ENCODE assay signal across 23 cellular contexts in the genomic region with DNA sequence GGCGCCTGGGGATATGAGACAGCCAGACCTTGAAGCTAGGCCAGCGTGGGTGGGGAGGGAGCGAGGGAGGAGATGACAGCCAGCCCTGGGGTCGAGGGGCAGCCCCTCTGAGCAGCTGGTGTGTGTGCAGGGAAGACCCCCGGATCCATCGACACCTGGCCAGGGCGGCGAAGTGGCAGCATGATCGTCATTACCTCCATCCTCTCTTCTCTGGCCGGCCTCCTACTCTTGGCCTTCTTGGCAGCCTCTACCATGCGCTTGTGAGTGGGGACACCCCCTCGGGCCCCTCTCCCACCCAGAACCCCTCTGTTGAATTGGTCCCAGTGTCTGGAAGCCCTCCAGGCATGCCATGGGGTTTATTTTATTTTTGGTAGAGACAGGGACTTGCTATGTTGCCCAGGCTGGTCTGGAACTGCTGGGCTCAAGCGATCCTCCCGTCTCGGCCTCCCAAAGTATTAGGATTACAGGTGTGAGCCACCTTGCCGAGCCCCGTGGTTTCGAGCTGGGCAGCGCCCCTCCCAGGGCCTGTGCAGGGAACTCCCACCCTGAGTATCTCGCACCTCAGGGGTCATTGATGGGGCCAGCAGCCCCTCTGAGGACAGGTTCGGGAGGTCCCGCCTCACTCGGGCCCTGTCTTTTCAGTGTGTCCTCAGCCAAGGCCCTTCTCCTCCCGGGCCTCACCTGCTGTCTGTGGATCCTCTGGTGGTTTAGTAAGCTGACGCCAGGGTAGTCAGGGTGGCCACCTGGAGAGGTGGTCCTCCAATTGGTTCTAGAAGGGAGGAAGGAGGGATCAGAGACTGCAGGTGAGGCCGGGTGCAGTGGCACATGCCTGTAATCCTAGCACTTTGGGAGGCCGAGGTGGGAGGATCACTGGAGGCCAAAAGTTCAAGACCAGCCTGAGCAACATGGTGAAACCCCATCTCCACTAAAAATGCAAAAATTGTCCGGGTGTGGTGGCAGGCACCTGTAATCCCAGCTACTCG. TPM values are rescaled to one million over a fixed set of nuclear protein-coding genes. Genes with fewer than 3 reads are reported as not detected.
DNase-seq lines count a peak whose midpoint lies in the region; ATAC-seq and TF ChIP-seq lines count a peak whose summit lies in the region.
"Had no signal": no experiment of that assay in that cellular context is flagged by ENCODE, and none has a peak within 500 bp of the region (broad histone marks: within the 10 kb centered on the region; RNA-seq: fewer than 3 reads in every experiment).

No MANE protein-coding gene starts in this region.

- H3K4me3 ChIP-seq in left ventricle myocardium inferior (no peak overlapping the region), neural progenitor cell (no peak overlapping the region), aorta (ENCODE audit: low read length in 2 of 2) (no peak overlapping the region)
- H3K4me3 ChIP-seq: suprapubic skin had no signal

- no peak overlapping the region for H3K4me3 Mint-ChIP-seq in activated T-helper 2 cell treated with anti-CD3 and anti-CD28 coated beads, Interferon-gamma antibody, Interleukin-2, Interleukin-4, amounts not matched to agents 10 μg/mL and 5 μg/mL and 100 μg/mL, durations not matched to agents 14 hours and 24 hours and 36 hours (ENCODE audit: low read depth)
- H3K4me3 Mint-ChIP-seq in neural progenitor cell, result no peak overlapping the region
- H3K4me3 Mint-ChIP-seq: activated naive CD8-positive, alpha-beta T cell treated with anti-CD3 and anti-CD28 coated beads, Interleukin-2, amount 10 ng/mL, durations not matched to agents 7 days and 5 days; CD4-positive, alpha-beta T cell had no signal

- H3F3A ChIP-seq in neural progenitor cell (ENCODE audit: low read depth), result no peaks in the 10 kb centered on the region

- H3K27ac ChIP-seq in left ventricle myocardium inferior (replicated peaks) (no peak overlapping the region), neural progenitor cell (no peak overlapping the region), aorta (ENCODE audit: low read depth in 1 of 2, low read length in 2 of 2) (no peak overlapping the region)
- H3K27ac ChIP-seq: suprapubic skin had no signal

- H3K4me1 Mint-ChIP-seq in activated T-helper 2 cell treated with anti-CD3 and anti-CD28 coated beads, Interferon-gamma antibody, Interleukin-2, Interleukin-4, amounts not matched to agents 10 μg/mL and 5 μg/mL and 100 μg/mL, durations not matched to agents 14 hours and 24 hours and 36 hours (ENCODE audit: low read depth), result no peaks in the 10 kb centered on the region
- H3K4me1 Mint-ChIP-seq in neural progenitor cell, result peaks cover 10% of the 10 kb centered on the region

- no peak overlapping the region for H2AFZ ChIP-seq in neural progenitor cell (replicated peaks)

- DNase-seq in left cardiac atrium, result peak; percentile 19
- no peak for DNase-seq in left ventricle myocardium inferior
- peak; percentile 5 for DNase-seq in activated T-helper 2 cell treated with anti-CD3 and anti-CD28 coated beads, Interferon-gamma antibody, Interleukin-2, Interleukin-4, amounts not matched to agents 10 μg/mL and 5 μg/mL and 100 μg/mL, durations not matched to agents 14 hours and 24 hours and 36 hours (ENCODE audit: low spot score)
- DNase-seq in neural progenitor cell (ENCODE audit: low spot score), result peak; percentile 1
- DNase-seq in aorta, result peak; percentile 35 to 69
- DNase-seq in A172 (ENCODE audit: low spot score), result no peak
- DNase-seq in stimulated activated naive CD8-positive, alpha-beta T cell treated with anti-CD3 and anti-CD28 coated beads, Interleukin-15, Interleukin-2, amounts not matched to agents 100 U/mL and 50 U/mL, for 24 hours, result no peak
- DNase-seq in NCI-H345 (lab: John Stamatoyannopoulos, UW), result no peak
- DNase-seq: activated CD4-positive, alpha-beta T cell treated with anti-CD3 and anti-CD28 coated beads for 1 hour; activated naive CD8-positive, alpha-beta T cell treated with anti-CD3 and anti-CD28 coated beads, Interleukin-2, amount 10 ng/mL, durations not matched to agents 7 days and 5 days; DMS153; GF-D8; GOT3; Kasumi-1; NCI-H1092 treated with DMSO at 0.1 percent for 48 hours; NCI-H2081; occipital lobe; SW 1271 had no signal

- TF ChIP-seq CTCF in left ventricle myocardium inferior (IDR thresholded peaks at IDR 0.05; ENCODE audit: borderline replicate concordance), result no peak
- TF ChIP-seq CTCF in neural progenitor cell (IDR thresholded peaks at IDR 0.05), result no peak

- no peak for ATAC-seq in left cardiac atrium
- ATAC-seq in aorta (ENCODE audit: low FRiP score), result no peak
- no peak for ATAC-seq in stimulated activated naive CD8-positive, alpha-beta T cell treated with anti-CD3 and anti-CD28 coated beads, Interleukin-15, Interleukin-2, amounts not matched to agents 100 U/mL and 50 U/mL, for 24 hours
- ATAC-seq: left lobe of liver had no signal

- H3K27me3 Mint-ChIP-seq in activated T-helper 2 cell treated with anti-CD3 and anti-CD28 coated beads, Interferon-gamma antibody, Interleukin-2, Interleukin-4, amounts not matched to agents 10 μg/mL and 5 μg/mL and 100 μg/mL, durations not matched to agents 14 hours and 24 hours and 36 hours (ENCODE audit: low read depth), result no peaks in the 10 kb centered on the region
- H3K27me3 Mint-ChIP-seq in neural progenitor cell (ENCODE audit: insufficient read depth, low read depth), result no peaks in the 10 kb centered on the region
- H3K27me3 Mint-ChIP-seq: activated naive CD8-positive, alpha-beta T cell treated with anti-CD3 and anti-CD28 coated beads, Interleukin-2, amount 10 ng/mL, durations not matched to agents 7 days and 5 days; CD4-positive, alpha-beta T cell had no signal

- H3K27me3 ChIP-seq in left ventricle myocardium inferior (ENCODE audit: low read depth) (no peaks in the 10 kb centered on the region), neural progenitor cell (no peaks in the 10 kb centered on the region), aorta (ENCODE audit: control insufficient read depth in 1 of 2, insufficient read depth in 2 of 2, low read length in 1 of 2) (no peaks in the 10 kb centered on the region)
- H3K27me3 ChIP-seq: suprapubic skin had no signal

- H4K20me1 ChIP-seq in neural progenitor cell (ENCODE audit: low read depth), result no peaks in the 10 kb centered on the region

- 86 to 87% methylated on average over 28 to 29 of the region's 29 CpGs for WGBS in aorta, 2 donors

- no peaks in the 10 kb centered on the region for H3K36me3 Mint-ChIP-seq in activated T-helper 2 cell treated with anti-CD3 and anti-CD28 coated beads, Interferon-gamma antibody, Interleukin-2, Interleukin-4, amounts not matched to agents 10 μg/mL and 5 μg/mL and 100 μg/mL, durations not matched to agents 14 hours and 24 hours and 36 hours (ENCODE audit: low read depth)
- no peaks in the 10 kb centered on the region for H3K36me3 Mint-ChIP-seq in neural progenitor cell
- H3K36me3 Mint-ChIP-seq: activated naive CD8-positive, alpha-beta T cell treated with anti-CD3 and anti-CD28 coated beads, Interleukin-2, amount 10 ng/mL, durations not matched to agents 7 days and 5 days had no signal

- no peaks in the 10 kb centered on the region for H3K9me3 ChIP-seq in left ventricle myocardium inferior (replicated peaks)
- no peaks in the 10 kb centered on the region for H3K9me3 ChIP-seq in neural progenitor cell (ENCODE audit: low read depth)
- no peaks in the 10 kb centered on the region for H3K9me3 ChIP-seq in aorta (ENCODE audit: control insufficient read depth, low read length)
- H3K9me3 ChIP-seq: suprapubic skin had no signal

- H3K9me3 Mint-ChIP-seq in activated T-helper 2 cell treated with anti-CD3 and anti-CD28 coated beads, Interferon-gamma antibody, Interleukin-2, Interleukin-4, amounts not matched to agents 10 μg/mL and 5 μg/mL and 100 μg/mL, durations not matched to agents 14 hours and 24 hours and 36 hours, result no peaks in the 10 kb centered on the region
- H3K9me3 Mint-ChIP-seq in neural progenitor cell, result no peaks in the 10 kb centered on the region
- H3K9me3 Mint-ChIP-seq: activated naive CD8-positive, alpha-beta T cell treated with anti-CD3 and anti-CD28 coated beads, Interleukin-2, amount 10 ng/mL, durations not matched to agents 7 days and 5 days; CD4-positive, alpha-beta T cell had no signal

- intact Hi-C loops in left cardiac atrium (cut with DNase I), result no loop called here
- intact Hi-C loops in left ventricle myocardium inferior (cut with micrococcal nuclease), result no loop called here
- intact Hi-C loops in activated T-helper 2 cell treated with anti-CD3 and anti-CD28 coated beads, Interferon-gamma antibody, Interleukin-2, Interleukin-4, amounts not matched to agents 10 μg/mL and 5 μg/mL and 100 μg/mL, durations not matched to agents 14 hours and 24 hours and 36 hours (cut with micrococcal nuclease), result no loop called here
- intact Hi-C loops in aorta (cut with DNase I), result no loop called here

- no peaks in the 10 kb centered on the region for H3K79me2 ChIP-seq in neural progenitor cell (ENCODE audit: low read depth)

- H3K4me1 ChIP-seq in left ventricle myocardium inferior, result peaks cover 16% of the 10 kb centered on the region
- peaks cover 11% of the 10 kb centered on the region for H3K4me1 ChIP-seq in neural progenitor cell
- H3K4me1 ChIP-seq in aorta (ENCODE audit: control insufficient read depth in 1 of 2, insufficient read depth in 2 of 2, low read length in 2 of 2), result no peaks in the 10 kb centered on the region

- H3K4me2 ChIP-seq in neural progenitor cell, result no peak overlapping the region

- H3K27ac Mint-ChIP-seq in activated T-helper 2 cell treated with anti-CD3 and anti-CD28 coated beads, Interferon-gamma antibody, Interleukin-2, Interleukin-4, amounts not matched to agents 10 μg/mL and 5 μg/mL and 100 μg/mL, durations not matched to agents 14 hours and 24 hours and 36 hours, result no peak overlapping the region
- H3K27ac Mint-ChIP-seq in neural progenitor cell, result no peak overlapping the region
- H3K27ac Mint-ChIP-seq: activated naive CD8-positive, alpha-beta T cell treated with anti-CD3 and anti-CD28 coated beads, Interleukin-2, amount 10 ng/mL, durations not matched to agents 7 days and 5 days; CD4-positive, alpha-beta T cell had no signal

- H3K9ac ChIP-seq in neural progenitor cell, result no peak overlapping the region

- H3K36me3 ChIP-seq in left ventricle myocardium inferior (no peaks in the 10 kb centered on the region), neural progenitor cell (no peaks in the 10 kb centered on the region), aorta (ENCODE audit: control insufficient read depth in 1 of 2, insufficient read depth in 2 of 2, low read length in 1 of 2) (no peaks in the 10 kb centered on the region)
- H3K36me3 ChIP-seq: suprapubic skin had no signal

RNA-seq across cellular contexts. Expression of a gene that starts 3.8 kb away (rescaled TPM):
- total RNA-seq in left cardiac atrium, result 10 to 100 TPM in 1 of 2 donors, 1 to 10 TPM in 1; 3.7 to 33.8 TPM
- total RNA-seq in left ventricle myocardium inferior, result 0.49 TPM
- total RNA-seq in activated T-helper 2 cell treated with anti-CD3 and anti-CD28 coated beads, Interferon-gamma antibody, Interleukin-2, Interleukin-4, amounts not matched to agents 10 μg/mL and 5 μg/mL and 100 μg/mL, durations not matched to agents 14 hours and 24 hours and 36 hours, result 1.0 and 1.2 TPM in 2 replicates
- 0.12 TPM in 1 of 2 replicates, not detected in the other for total RNA-seq in neural progenitor cell (ENCODE audit: low replicate concordance)
- total RNA-seq in aorta, result 1 to 10 TPM; 1.6 to 1.7 TPM
- polyA plus RNA-seq in aorta, result 1 to 10 TPM in 1 of 2 donors, not detected in 1; 1.3 TPM
- total RNA-seq in A172 (2014; rRNA removed; shearing (Covaris generic)), result 10.6 and 25.0 TPM in 2 replicates
- total RNA-seq: occipital lobe had no signal

RNA-seq across cellular contexts. Expression of a gene that starts 29.0 kb away (rescaled TPM):
- total RNA-seq in left cardiac atrium, result under 1 TPM; 0.12 to 0.34 TPM
- 0.22 TPM for total RNA-seq in left ventricle myocardium inferior
- total RNA-seq in activated T-helper 2 cell treated with anti-CD3 and anti-CD28 coated beads, Interferon-gamma antibody, Interleukin-2, Interleukin-4, amounts not matched to agents 10 μg/mL and 5 μg/mL and 100 μg/mL, durations not matched to agents 14 hours and 24 hours and 36 hours, result 0.14 and 0.30 TPM in 2 replicates
- 0.28 TPM in 1 of 2 replicates, not detected in the other for total RNA-seq in neural progenitor cell (ENCODE audit: low replicate concordance)
- total RNA-seq in aorta, result under 1 TPM; 0.16 to 0.48 TPM
- polyA plus RNA-seq in aorta, result under 1 TPM in 1 of 2 donors, not detected in 1; 0.61 TPM
- not detected in 2 replicates for total RNA-seq in A172 (2014; rRNA removed; shearing (Covaris generic))
- total RNA-seq: chondrocyte, NCI-H460, occipital lobe had no signal

RNA-seq across cellular contexts. Expression of a gene that starts 52.6 kb away (rescaled TPM):
- total RNA-seq in left cardiac atrium (10 to 100 TPM in 1 of 2 donors, 1 to 10 TPM in 1; 8.5 to 11.4 TPM), left ventricle myocardium inferior (5.8 TPM), neural progenitor cell (ENCODE audit: low replicate concordance) (4.1 and 14.7 TPM in 2 replicates), aorta (10 to 100 TPM; 23.7 to 40.9 TPM)
- 24.7 and 26.3 TPM in 2 replicates for total RNA-seq in activated T-helper 2 cell treated with anti-CD3 and anti-CD28 coated beads, Interferon-gamma antibody, Interleukin-2, Interleukin-4, amounts not matched to agents 10 μg/mL and 5 μg/mL and 100 μg/mL, durations not matched to agents 14 hours and 24 hours and 36 hours
- 10 to 100 TPM; 10.4 to 14.4 TPM for polyA plus RNA-seq in aorta
- 18.0 and 36.7 TPM in 2 replicates for total RNA-seq in A172 (2014; rRNA removed; shearing (Covaris generic))

Comparison
In these comparisons a context has a peak if more than half of its experiments do, and no peak if none do; other contexts are left out.
1. DNase-seq: peak in left cardiac atrium (single experiment), activated T-helper 2 cell treated with anti-CD3 and anti-CD28 coated beads, Interferon-gamma antibody, Interleukin-2, Interleukin-4, amounts not matched to agents 10 μg/mL and 5 μg/mL and 100 μg/mL, durations not matched to agents 14 hours and 24 hours and 36 hours (single experiment), neural progenitor cell (single experiment) and aorta (2 of 2); none in left ventricle myocardium inferior (single experiment), A172 (single experiment), stimulated activated naive CD8-positive, alpha-beta T cell treated with anti-CD3 and anti-CD28 coated beads, Interleukin-15, Interleukin-2, amounts not matched to agents 100 U/mL and 50 U/mL, for 24 hours (single experiment) and NCI-H345 (single experiment).